8 cellular contexts compared by ENCODE assay signal in the genomic region with DNA sequence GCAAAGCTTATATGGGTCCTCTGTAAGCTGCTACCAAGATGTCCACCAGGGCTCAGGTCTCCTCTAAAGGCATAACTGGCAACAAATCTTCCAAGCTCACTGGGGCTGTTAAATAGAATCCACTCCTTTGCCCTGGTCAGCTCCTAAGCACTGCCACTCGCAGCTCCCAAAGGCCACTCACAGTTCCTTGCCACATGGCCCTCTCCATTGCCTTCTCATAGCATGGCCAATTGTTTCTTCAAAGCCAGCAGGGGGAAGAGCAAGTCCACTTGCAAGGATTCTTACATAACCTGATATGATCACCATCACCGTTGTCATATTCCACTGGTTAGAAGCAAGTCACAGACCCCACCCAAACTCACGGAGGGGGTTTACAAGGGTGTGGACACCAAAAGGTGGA.
"Had no signal": no experiment of that assay in that cellular context is flagged by ENCODE, and none has a peak within 500 bp of the region (broad histone marks: within the 10 kb centered on the region; RNA-seq: fewer than 3 reads in every experiment).

No MANE protein-coding gene starts in this region.

- FAIRE-seq: G401.6, GM12878, GM12891, GM12892, GM18507, GM19239 had no signal

- ATAC-seq: GM12878 had no signal

- H3K4me3 ChIP-seq: GM12878 had no signal

- DNase-seq: GDM1, GF-D8 had no signal
